Comparison of ENCODE assay signal across 15 cellular contexts in genomic region chr16:6725634-6726331, GRCh38.
DNase-seq lines count a peak whose midpoint lies in the region; ATAC-seq, FAIRE-seq and TF ChIP-seq lines count a peak whose summit lies in the region.
"Had no signal": no experiment of that assay in that cellular context is flagged by ENCODE, and none has a peak within 500 bp of the region (broad histone marks: within the 10 kb centered on the region; RNA-seq: fewer than 3 reads in every experiment).

No MANE protein-coding gene starts in this region.

- peak; percentile 22; the same call in 1 of the 2 replicates for TF ChIP-seq CTCF in PC-9 (conservative IDR thresholded peaks at IDR 0.05)

- POLR2A ChIA-PET in PC-9 (lab: Charles Lee; ENCODE audit: unreplicated experiment) = no interaction called here

- H3K36me3 ChIP-seq in PC-9 (ENCODE audit: low read depth) = no peaks in the 10 kb centered on the region
- H3K36me3 ChIP-seq: left ventricle myocardium inferior had no signal

- no peaks in the 10 kb centered on the region for H4K20me1 ChIP-seq in PC-9 (ENCODE audit: insufficient read depth)

- no peak for FAIRE-seq in urothelium cell line (lab: Jason Lieb, UNC)
- FAIRE-seq: TTC549 had no signal

- no peaks in the 10 kb centered on the region for H3F3A ChIP-seq in PC-9 (ENCODE audit: insufficient read depth, low read depth)

- no peaks in the 10 kb centered on the region for H3K79me2 ChIP-seq in PC-9 (ENCODE audit: low read depth)

- no peak overlapping the region for H2AFZ ChIP-seq in PC-9

- intact Hi-C loops in PC-9 (cut with micrococcal nuclease; ENCODE audit: unreplicated experiment) = no loop called here

- CTCF ChIA-PET in PC-9 (lab: Charles Lee) = no interaction called here

- BruUV-seq in PC-9 (replicated peaks; lab: Mats Ljungman, UMichigan) = no TSS peak

- DNase-seq in NCI-H146 (lab: John Stamatoyannopoulos, UW) = peak; percentile 4
- no peak for DNase-seq in NCI-H146 treated with DMSO at 0.1 percent for 48 hours (lab: John Stamatoyannopoulos, UW; ENCODE audit: unreplicated experiment)
- DNase-seq in PC-9 = no peak
- peak; percentile 1 for DNase-seq in iris pigment epithelial cell (ENCODE audit: low read depth)
- peak; percentile 27 for DNase-seq in urothelium cell line (ENCODE audit: low spot score)
- DNase-seq in islet precursor cell = no peak
- no peak for DNase-seq in stimulated activated CD4-positive, alpha-beta T cell treated with anti-CD3 and anti-CD28 coated beads, Interleukin-2, amount 100 ng/mL, for 24 hours
- DNase-seq: activated naive CD4-positive, alpha-beta T cell treated with anti-CD3 and anti-CD28 coated beads, Interleukin-2, amount 50 U/mL, for 16 hours; glutamatergic neuron; left ventricle myocardium inferior; NCI-H2171; SHP77; testis had no signal

- H3K9me2 ChIP-seq in PC-9 (ENCODE audit: insufficient read depth) = no peaks in the 10 kb centered on the region

- no peaks in the 10 kb centered on the region for H3K4me1 ChIP-seq in PC-9 (replicated peaks; ENCODE audit: insufficient read depth)
- H3K4me1 ChIP-seq: left ventricle myocardium inferior, testis had no signal

- peaks cover 8% of the 10 kb centered on the region; the same call in 1 of the 2 replicates for H3K27me3 ChIP-seq in PC-9 (ENCODE audit: insufficient read depth, low read depth)
- H3K27me3 ChIP-seq: testis had no signal

- no peaks in the 10 kb centered on the region for H3K9me3 ChIP-seq in PC-9 (ENCODE audit: insufficient read depth, low read depth)
- H3K9me3 ChIP-seq: testis had no signal

- H3K4me2 ChIP-seq in PC-9 = no peak overlapping the region

- no peak for ATAC-seq in GM18873 (IDR thresholded peaks at IDR 0.05; ENCODE audit: low FRiP score, unreplicated experiment)

- no peak overlapping the region for H3K4me3 ChIP-seq in PC-9
- H3K4me3 ChIP-seq: left ventricle myocardium inferior, testis had no signal

- H3K27ac ChIP-seq in PC-9 = no peak overlapping the region
- H3K27ac ChIP-seq: left ventricle myocardium inferior, testis had no signal

Comparison
In these comparisons a context has a peak if more than half of its experiments do, and no peak if none do; other contexts are left out.
1. DNase-seq: peak in NCI-H146 (single experiment), iris pigment epithelial cell (single experiment) and urothelium cell line (single experiment); none in NCI-H146 treated with DMSO at 0.1 percent for 48 hours (single experiment), PC-9 (0 of 2), islet precursor cell (single experiment) and stimulated activated CD4-positive, alpha-beta T cell treated with anti-CD3 and anti-CD28 coated beads, Interleukin-2, amount 100 ng/mL, for 24 hours (0 of 2).